ENCODE assay signal across 10 cellular contexts in the genomic region with DNA sequence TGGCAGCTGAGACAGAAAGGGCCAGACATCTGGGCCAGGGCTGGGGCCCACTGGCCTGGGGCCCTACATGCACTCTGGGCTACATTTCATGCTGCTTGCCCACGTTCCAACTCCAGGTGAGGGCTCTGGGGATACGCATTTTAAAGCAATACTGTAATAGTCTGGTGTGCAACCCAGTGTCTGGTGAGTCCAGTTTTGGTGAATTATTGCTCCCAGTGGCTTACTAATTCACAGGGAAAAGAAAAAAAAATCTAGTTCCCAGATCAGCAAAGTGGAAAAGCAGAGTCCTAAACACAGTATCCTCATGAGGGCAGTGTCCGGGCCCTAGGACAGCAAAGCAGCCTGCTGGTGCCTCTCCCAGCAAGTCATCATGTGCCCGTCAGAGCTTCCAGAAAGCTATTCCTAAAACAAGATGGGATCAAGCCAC.
A peak's percentile ranks its signal among the peaks of the same experiment; 100 is the strongest.
DNase-seq lines count a peak whose midpoint lies in the region; ATAC-seq and TF ChIP-seq lines count a peak whose summit lies in the region.
"Had no signal": no experiment of that assay in that cellular context is flagged by ENCODE, and none has a peak within 500 bp of the region (broad histone marks: within the 10 kb centered on the region; RNA-seq: fewer than 3 reads in every experiment).

No MANE protein-coding gene starts in this region.

- H3K79me2 ChIP-seq in OCI-LY3 (ENCODE audit: low read length): no peaks in the 10 kb centered on the region

- DNase-seq in Ammon's horn (ENCODE audit: low spot score) (peak; percentile 59), fibroblast of pulmonary artery (ENCODE audit: low read depth) (peak; percentile 29), psoas muscle (peak in 1 of 2 donors; percentile 56), hippocampal formation (lab: John Stamatoyannopoulos, UW) (no peak)
- no peak for DNase-seq in stimulated activated naive CD8-positive, alpha-beta T cell treated with anti-CD3 and anti-CD28 coated beads, Interleukin-15, amount 100 ng/mL, for 72 hours
- no peak for DNase-seq in stimulated activated CD4-positive, alpha-beta T cell treated with anti-CD3 and anti-CD28 coated beads, Interleukin-4, amount 100 ng/mL, for 24 hours
- DNase-seq: NCI-H187 treated with DMSO at 0.1 percent for 48 hours had no signal

- peaks cover 45% of the 10 kb centered on the region for H3K4me1 Mint-ChIP-seq in stimulated activated naive CD8-positive, alpha-beta T cell treated with anti-CD3 and anti-CD28 coated beads, Interleukin-15, amount 100 ng/mL, for 72 hours

- no peak overlapping the region for H3K27ac Mint-ChIP-seq in stimulated activated naive CD8-positive, alpha-beta T cell treated with anti-CD3 and anti-CD28 coated beads, Interleukin-15, amount 100 ng/mL, for 72 hours

- peak overlapping the region; percentile 61 for H2AFZ ChIP-seq in OCI-LY3 (ENCODE audit: low read depth, low read length)

- no peaks in the 10 kb centered on the region for H4K20me1 ChIP-seq in OCI-LY3 (ENCODE audit: insufficient read depth, low read length)

- peaks cover 54% of the 10 kb centered on the region for H3K4me1 ChIP-seq in OCI-LY3 (ENCODE audit: low read length)
- H3K4me1 ChIP-seq in psoas muscle: peaks cover 7% of the 10 kb centered on the region

- H3K36me3 ChIP-seq in OCI-LY3 (replicated peaks; ENCODE audit: low read depth, low read length) (no peaks in the 10 kb centered on the region), psoas muscle (ENCODE audit: insufficient read depth in 1 of 2, low read depth in 1 of 2) (no peaks in the 10 kb centered on the region)

- H3K9me3 Mint-ChIP-seq in stimulated activated naive CD8-positive, alpha-beta T cell treated with anti-CD3 and anti-CD28 coated beads, Interleukin-15, amount 100 ng/mL, for 72 hours: no peaks in the 10 kb centered on the region

- no peaks in the 10 kb centered on the region for H3K27me3 ChIP-seq in OCI-LY3 (ENCODE audit: low read depth, low read length)
- H3K27me3 ChIP-seq in psoas muscle (ENCODE audit: insufficient read depth in 3 of 3, low read length in 2 of 3): no peaks in the 10 kb centered on the region

- TF ChIP-seq CTCF in OCI-LY3 (IDR thresholded peaks at IDR 0.05; ENCODE audit: low read depth, low read length): no peak
- TF ChIP-seq CTCF in fibroblast of pulmonary artery (IDR thresholded peaks at IDR 0.05; ENCODE audit: low read length, missing control alignments): peak; percentile 15
- no peak for TF ChIP-seq CTCF in psoas muscle (IDR thresholded peaks at IDR 0.05)

- no peak for ATAC-seq in psoas muscle
- ATAC-seq in HG03354 (IDR thresholded peaks at IDR 0.05; ENCODE audit: poor library complexity, severe bottlenecking, unreplicated experiment): no peak
- no peak for ATAC-seq in stimulated activated naive CD8-positive, alpha-beta T cell treated with anti-CD3 and anti-CD28 coated beads, Interleukin-15, amount 100 ng/mL, for 72 hours

- 0 out of 2 replicates have a peak overlapping the region, but pooled peaks have one; percentile 21 for H3K9ac ChIP-seq in OCI-LY3 (ENCODE audit: low read length)

- no peak overlapping the region for H3K4me3 Mint-ChIP-seq in stimulated activated naive CD8-positive, alpha-beta T cell treated with anti-CD3 and anti-CD28 coated beads, Interleukin-15, amount 100 ng/mL, for 72 hours

- H3K4me3 ChIP-seq in OCI-LY3 (ENCODE audit: low read length) (peak overlapping the region; percentile 36), fibroblast of pulmonary artery (replicated peaks; ENCODE audit: low read depth, low read length) (no peak overlapping the region), psoas muscle (no peak overlapping the region)

- peak overlapping the region; percentile 58 for H3K4me2 ChIP-seq in OCI-LY3 (ENCODE audit: low read length)

- H3K27me3 Mint-ChIP-seq in stimulated activated naive CD8-positive, alpha-beta T cell treated with anti-CD3 and anti-CD28 coated beads, Interleukin-15, amount 100 ng/mL, for 72 hours: no peaks in the 10 kb centered on the region

- WGBS in psoas muscle, 3 donors: 29 to 44% (median 38%) methylated on average over 4 of the region's 4 CpGs

- H3K9me3 ChIP-seq in OCI-LY3 (ENCODE audit: insufficient read depth, low read length) (no peaks in the 10 kb centered on the region), psoas muscle (no peaks in the 10 kb centered on the region)

- H3K27ac ChIP-seq in OCI-LY3 (ENCODE audit: low read length) (no peak overlapping the region), psoas muscle (peak overlapping the region; percentile 30)
- H3K27ac ChIP-seq: HL-60 had no signal

- intact Hi-C loops in psoas muscle (cut with DNase I): loop anchor here in 1 of 2 donors (10.0 kb wide), 1 partner anchor 923 kb away; no protein-coding TSS in a partner anchor

Comparison
In these comparisons a context has a peak if more than half of its experiments do, and no peak if none do; other contexts are left out.
1. DNase-seq: peak in Ammon's horn (single experiment) and fibroblast of pulmonary artery (single experiment); none in stimulated activated naive CD8-positive, alpha-beta T cell treated with anti-CD3 and anti-CD28 coated beads, Interleukin-15, amount 100 ng/mL, for 72 hours (0 of 2), stimulated activated CD4-positive, alpha-beta T cell treated with anti-CD3 and anti-CD28 coated beads, Interleukin-4, amount 100 ng/mL, for 24 hours (single experiment) and hippocampal formation (0 of 2).